Comparison of ENCODE assay signal across 7 cellular contexts in genomic region chr11:65546217-65546958, GRCh38. TPM values are rescaled to one million over a fixed set of nuclear protein-coding genes. Genes with fewer than 3 reads are reported as not detected.
DNase-seq lines count a peak whose midpoint lies in the region; ATAC-seq, FAIRE-seq and TF ChIP-seq lines count a peak whose summit lies in the region.

No MANE protein-coding gene starts in this region.

- 10% methylated on average over 52 of the region's 64 CpGs; no CpG with 5 or more reads in 1 of the 2 experiments for WGBS in H1 (ENCODE audit: extremely low coverage in 1 of 2, insufficient coverage in 1 of 2, insufficient read length in 1 of 2, insufficient replicate concordance in 2 of 2, low coverage in 1 of 2, low lambda C conversion rate in 2 of 2, missing lambda C conversion rate in 1 of 2), 2 experiments
- WGBS in suprapubic skin: 43% methylated on average over 37 of the region's 64 CpGs

- peaks cover 0 to 7% of the 10 kb centered on the region in 2 experiments for H4K20me1 ChIP-seq in H1 (replicated peaks in 1 of 2; ENCODE audit: control insufficient read depth in 1 of 2, insufficient read depth in 2 of 2, low read length in 2 of 2)

- no peak overlapping the region for H2AK5ac ChIP-seq in H1 (ENCODE audit: low read depth, low read length)

- H3K27ac ChIP-seq in H1 (ENCODE audit: low read depth, low read length) (no peak overlapping the region), suprapubic skin (peak overlapping the region; percentile 38)

- no peak overlapping the region for H2BK15ac ChIP-seq in H1 (ENCODE audit: low read length)

- no peak for TF ChIP-seq RAD21 in H1 (IDR thresholded peaks at IDR 0.05 in 1 of 2, conservative IDR thresholded peaks at IDR 0.05 in 1 of 2; ENCODE audit: low read depth in 2 of 2, low read length in 2 of 2)

- H3K36me3 ChIP-seq in H1 (ENCODE audit: control insufficient read depth in 2 of 4, insufficient read depth in 4 of 4, low read length in 3 of 4) (no peaks in the 10 kb centered on the region), suprapubic skin (peaks cover 8% of the 10 kb centered on the region)

- peaks cover 12% of the 10 kb centered on the region for H3K36me3 Mint-ChIP-seq in activated CD4-positive, alpha-beta memory T cell treated with anti-CD3 and anti-CD28 coated beads for 36 hours
- peaks cover 10% of the 10 kb centered on the region for H3K36me3 Mint-ChIP-seq in nephron progenitor cell (ENCODE audit: low read depth)

- no peak overlapping the region; the same call in 1 of the 2 replicates for H3K18ac ChIP-seq in H1 (ENCODE audit: extremely low read depth, low read length)

- TF ChIP-seq CTCF in H1 (IDR thresholded peaks at IDR 0.05; ENCODE audit: control extremely low read depth in 1 of 3, insufficient read depth in 1 of 3, low read depth in 1 of 3, low read length in 3 of 3) (no peak), nephron progenitor cell (IDR thresholded peaks at IDR 0.05) (no peak), suprapubic skin (IDR thresholded peaks at IDR 0.05) (no peak)

- no peaks in the 10 kb centered on the region for H3K9me3 Mint-ChIP-seq in activated CD4-positive, alpha-beta memory T cell treated with anti-CD3 and anti-CD28 coated beads for 36 hours
- H3K9me3 Mint-ChIP-seq in nephron progenitor cell: no peaks in the 10 kb centered on the region

- peak overlapping the region; percentile 88 for H3K27ac Mint-ChIP-seq in activated CD4-positive, alpha-beta memory T cell treated with anti-CD3 and anti-CD28 coated beads for 36 hours
- no peak overlapping the region for H3K27ac Mint-ChIP-seq in nephron progenitor cell

- H3K4me2 ChIP-seq in H1 (ENCODE audit: insufficient read depth in 1 of 2, low read depth in 2 of 2, low read length in 2 of 2): peak overlapping the region; percentile 84 to 93

- H3K9me3 ChIP-seq in H1 (ENCODE audit: insufficient read depth in 2 of 2, low read depth in 1 of 2, low read length in 1 of 2) (no peaks in the 10 kb centered on the region), suprapubic skin (no peaks in the 10 kb centered on the region)

- peak; percentile 45 for TF ChIP-seq POLR2A in GM18951 (IDR thresholded peaks at IDR 0.05; ENCODE audit: extremely low read depth, insufficient read depth, insufficient read length)
- no peak for TF ChIP-seq POLR2A in H1 (IDR thresholded peaks at IDR 0.05; ENCODE audit: control extremely low read depth in 1 of 2, low read depth in 2 of 2, low read length in 2 of 2)
- no peak for TF ChIP-seq POLR2A in suprapubic skin (IDR thresholded peaks at IDR 0.05)

- in situ Hi-C loops in GM18951 (cut with MboI; ENCODE audit: low sequenced_read_pairs, unreplicated experiment): no loop called here

- POLR2A ChIA-PET in activated CD4-positive, alpha-beta memory T cell treated with anti-CD3 and anti-CD28 coated beads for 36 hours (lab: Charles Lee): interaction anchor here (0.6 to 1.0 kb wide), 7 partner anchors 11 to 41 kb away, joined by 3 to 5 read pairs (median 3); partner anchors contain the start of genes EHBP1L1 and ZNRD2
- POLR2A ChIA-PET in H1 (lab: Charles Lee; ENCODE audit: partially characterized antibody): interaction anchor here (0.6 to 1.4 kb wide), 7 partner anchors 11 to 314 kb away, joined by 3 to 5 read pairs (median 4); no protein-coding TSS in a partner anchor

- no peak overlapping the region for H2BK20ac ChIP-seq in H1 (ENCODE audit: low read length)

- no peak for FAIRE-seq in H1 (lab: Jason Lieb, UNC)

- peak; percentile 66 for ATAC-seq in HG03097 (IDR thresholded peaks at IDR 0.05; ENCODE audit: low FRiP score, unreplicated experiment)

- no peaks in the 10 kb centered on the region for H3K79me1 ChIP-seq in H1 (ENCODE audit: low read depth, low read length)

- intact Hi-C loops in activated CD4-positive, alpha-beta memory T cell treated with anti-CD3 and anti-CD28 coated beads for 36 hours (cut with micrococcal nuclease): loop anchor here (1.0 kb wide), 2 partner anchors 11 to 24 kb away; partner anchors contain the start of gene ZNRD2

- no peak overlapping the region; the same call in 1 of the 2 replicates for H4K8ac ChIP-seq in H1 (ENCODE audit: extremely low read depth, insufficient read depth, low read length)

- H3K23ac ChIP-seq in H1 (ENCODE audit: insufficient read length): no peak overlapping the region

- no peak overlapping the region; the same call in 1 of the 2 replicates for H2AFZ ChIP-seq in H1 (ENCODE audit: low read length)

- H3K56ac ChIP-seq in H1 (replicated peaks; ENCODE audit: insufficient read length, low read depth, low read length): no peak overlapping the region

- no peak for TF ChIP-seq EP300 in H1 (IDR thresholded peaks at IDR 0.05; ENCODE audit: borderline replicate concordance in 1 of 2, low read depth in 2 of 2, low read length in 2 of 2)
- no peak for TF ChIP-seq EP300 in suprapubic skin (IDR thresholded peaks at IDR 0.05)

- no peak overlapping the region for H4K91ac ChIP-seq in H1 (replicated peaks; ENCODE audit: insufficient read length, low read length)

- peaks cover 0 to 7% (median 4%) of the 10 kb centered on the region in 4 experiments; a peak in 5 of 7 replicates for H3K4me1 ChIP-seq in H1 (replicated peaks in 1 of 4; ENCODE audit: control insufficient read depth in 3 of 4, insufficient read depth in 4 of 4, low read length in 3 of 4)
- peaks cover 24% of the 10 kb centered on the region for H3K4me1 ChIP-seq in suprapubic skin

- no peak overlapping the region for H2BK5ac ChIP-seq in H1 (ENCODE audit: low read depth, low read length)

- no peak overlapping the region; a peak in 1 of 7 replicates for H3K9ac ChIP-seq in H1 (replicated peaks in 1 of 4; ENCODE audit: extremely low read depth in 1 of 4, low read depth in 3 of 4, low read length in 3 of 4)

- H2BK12ac ChIP-seq in H1 (ENCODE audit: low read depth, low read length): no peak overlapping the region

- no peak overlapping the region for H3K14ac ChIP-seq in H1 (ENCODE audit: insufficient read length)

- H3K27me3 ChIP-seq in H1 (replicated peaks in 1 of 4; ENCODE audit: control insufficient read depth in 3 of 4, extremely low read depth in 1 of 4, insufficient read depth in 3 of 4, low read length in 3 of 4) (peaks cover 4 to 46% (median 35%) of the 10 kb centered on the region in 4 experiments), suprapubic skin (no peaks in the 10 kb centered on the region)

- H3K23me2 ChIP-seq in H1 (ENCODE audit: low read depth, low read length): peaks cover 7% of the 10 kb centered on the region; the same call in 1 of the 2 replicates

- no peak overlapping the region for H2BK120ac ChIP-seq in H1 (replicated peaks; ENCODE audit: low read depth, low read length)

- peak overlapping the region; percentile 77 for H3K4me3 Mint-ChIP-seq in activated CD4-positive, alpha-beta memory T cell treated with anti-CD3 and anti-CD28 coated beads for 36 hours
- peak overlapping the region; percentile 67 for H3K4me3 Mint-ChIP-seq in nephron progenitor cell

- DNase-seq in NCI-H345 treated with DMSO at 0.1 percent for 48 hours (lab: John Stamatoyannopoulos, UW; ENCODE audit: unreplicated experiment): peak; percentile 78
- DNase-seq in activated CD4-positive, alpha-beta memory T cell treated with anti-CD3 and anti-CD28 coated beads for 36 hours: peak; percentile 99
- peak in 1 of 2 experiments; percentile 100 for DNase-seq in H1 (ENCODE audit: low read depth in 1 of 2, low spot score in 2 of 2)
- DNase-seq in nephron progenitor cell: peak; percentile 99
- DNase-seq in suprapubic skin (ENCODE audit: low spot score in 2 of 2): peak; percentile 92 to 94

- H3K4ac ChIP-seq in H1 (replicated peaks; ENCODE audit: insufficient read length, low read depth, low read length): no peak overlapping the region

- no peaks in the 10 kb centered on the region for H3K27me3 Mint-ChIP-seq in activated CD4-positive, alpha-beta memory T cell treated with anti-CD3 and anti-CD28 coated beads for 36 hours
- H3K27me3 Mint-ChIP-seq in nephron progenitor cell (ENCODE audit: low read depth, poor library complexity): peaks cover 83% of the 10 kb centered on the region

- H3K79me2 ChIP-seq in H1 (ENCODE audit: control insufficient read depth in 1 of 2, insufficient read depth in 2 of 2, low read length in 2 of 2): no peaks in the 10 kb centered on the region

- no peak overlapping the region for H4K5ac ChIP-seq in H1 (ENCODE audit: insufficient read length, low read depth, low read length)

- peak overlapping the region; percentile 28 to 68 (median 50) for H3K4me3 ChIP-seq in H1 (ENCODE audit: extremely low read depth in 1 of 4, insufficient read depth in 2 of 4, low read depth in 3 of 4, low read length in 4 of 4)
- peak overlapping the region; percentile 48 for H3K4me3 ChIP-seq in suprapubic skin

- H3K4me1 Mint-ChIP-seq in activated CD4-positive, alpha-beta memory T cell treated with anti-CD3 and anti-CD28 coated beads for 36 hours (ENCODE audit: low read depth): peaks cover 47% of the 10 kb centered on the region
- H3K4me1 Mint-ChIP-seq in nephron progenitor cell: peaks cover 69% of the 10 kb centered on the region

- CTCF ChIA-PET in activated CD4-positive, alpha-beta memory T cell treated with anti-CD3 and anti-CD28 coated beads for 36 hours (lab: Charles Lee): interaction anchor here (1.0 to 10.8 kb wide), 5 partner anchors 9 to 42 kb away, joined by 3 to 176 read pairs (median 5); partner anchors contain the start of genes EHBP1L1, FAM89B and ZNRD2
- CTCF ChIA-PET in H1 (lab: Charles Lee; ENCODE audit: partially characterized antibody): interaction anchor here (0.6 to 10.5 kb wide), 14 partner anchors 8 to 231 kb away, joined by 3 to 284 read pairs (median 4); partner anchors contain the start of genes FAM89B, LTBP3 and ZNRD2

RNA-seq across cellular contexts. Expression of gene LTBP3, which starts 11.8 kb away (rescaled TPM):
- 10 to 100 TPM; 60.7 to 63.3 TPM for total RNA-seq in activated CD4-positive, alpha-beta memory T cell treated with anti-CD3 and anti-CD28 coated beads for 36 hours
- 12.8 and 15.3 TPM in 2 replicates for total RNA-seq in H1 (2021; fragmentation: NEBNext Ultra II Directional; extraction: Animal tissue kit (Norgen Biotek cat#: 25700))
- polyA plus RNA-seq in H1 (2011; rRNA removed): 17.8 and 25.2 TPM in 2 replicates
- polyA plus RNA-seq in H1 (2011; cell fraction: cytosol; rRNA removed): 16.0 TPM
- polyA plus RNA-seq in H1 (2011; cell fraction: nucleus; rRNA removed): 71.4 TPM
- polyA plus RNA-seq in H1 (2012, experiment 1 of 2): 7.7 to 16.8 TPM (median 14.8 TPM) in 4 replicates
- polyA plus RNA-seq in H1 (2012, experiment 2 of 2): 7.9 TPM
- polyA plus RNA-seq in H1 (2013, experiment 1 of 2): 19.0 TPM
- polyA plus RNA-seq in H1 (2013, experiment 2 of 2): 16.9 TPM
- 2.7 and 4.8 TPM in 2 replicates for polyA minus RNA-seq in H1 (2011; rRNA and poly(A)+ RNA removed)
- 10.1 TPM for polyA minus RNA-seq in H1 (2011; cell fraction: cytosol; rRNA and poly(A)+ RNA removed)
- polyA minus RNA-seq in H1 (2011; cell fraction: nucleus; rRNA and poly(A)+ RNA removed): 15.4 TPM
- total RNA-seq in suprapubic skin: 10 to 100 TPM; 65.1 to 86.7 (median 71.0) TPM

RNA-seq across cellular contexts. Expression of gene SCYL1, which starts 21.5 kb away (rescaled TPM):
- total RNA-seq in activated CD4-positive, alpha-beta memory T cell treated with anti-CD3 and anti-CD28 coated beads for 36 hours: 10 to 100 TPM; 67.8 to 69.8 TPM
- 59.4 and 59.8 TPM in 2 replicates for total RNA-seq in H1 (2021; fragmentation: NEBNext Ultra II Directional; extraction: Animal tissue kit (Norgen Biotek cat#: 25700))
- polyA plus RNA-seq in H1 (2011; rRNA removed): 77.7 and 111 TPM in 2 replicates
- polyA plus RNA-seq in H1 (2011; cell fraction: cytosol; rRNA removed): 81.5 TPM
- polyA plus RNA-seq in H1 (2011; cell fraction: nucleus; rRNA removed): 125 TPM
- polyA plus RNA-seq in H1 (2012, experiment 1 of 2): 25.2 to 54.4 TPM (median 48.4 TPM) in 4 replicates
- polyA plus RNA-seq in H1 (2012, experiment 2 of 2): 47.9 TPM
- polyA plus RNA-seq in H1 (2013, experiment 1 of 2): 44.5 TPM
- polyA plus RNA-seq in H1 (2013, experiment 2 of 2): 50.1 TPM
- polyA minus RNA-seq in H1 (2011; rRNA and poly(A)+ RNA removed): 40.4 and 48.7 TPM in 2 replicates
- 40.9 TPM for polyA minus RNA-seq in H1 (2011; cell fraction: cytosol; rRNA and poly(A)+ RNA removed)
- 32.2 TPM for polyA minus RNA-seq in H1 (2011; cell fraction: nucleus; rRNA and poly(A)+ RNA removed)
- total RNA-seq in suprapubic skin: 10 to 100 TPM; 63.2 to 83.6 (median 78.4) TPM

RNA-seq across cellular contexts. Expression of gene ZNRD2, which starts 23.9 kb away (rescaled TPM):
- 10 to 100 TPM; 48.1 to 51.1 TPM for total RNA-seq in activated CD4-positive, alpha-beta memory T cell treated with anti-CD3 and anti-CD28 coated beads for 36 hours
- 53.4 and 56.1 TPM in 2 replicates for total RNA-seq in H1 (2021; fragmentation: NEBNext Ultra II Directional; extraction: Animal tissue kit (Norgen Biotek cat#: 25700))
- 125 and 148 TPM in 2 replicates for polyA plus RNA-seq in H1 (2011; rRNA removed)
- 91.1 TPM for polyA plus RNA-seq in H1 (2011; cell fraction: cytosol; rRNA removed)
- 91.2 TPM for polyA plus RNA-seq in H1 (2011; cell fraction: nucleus; rRNA removed)
- polyA plus RNA-seq in H1 (2012, experiment 1 of 2): 84.9 to 91.1 TPM (median 88.1 TPM) in 4 replicates
- 128 TPM for polyA plus RNA-seq in H1 (2012, experiment 2 of 2)
- 85.3 TPM for polyA plus RNA-seq in H1 (2013, experiment 1 of 2)
- polyA plus RNA-seq in H1 (2013, experiment 2 of 2): 89.8 TPM
- 11.7 and 17.5 TPM in 2 replicates for polyA minus RNA-seq in H1 (2011; rRNA and poly(A)+ RNA removed)
- 25.8 TPM for polyA minus RNA-seq in H1 (2011; cell fraction: cytosol; rRNA and poly(A)+ RNA removed)
- polyA minus RNA-seq in H1 (2011; cell fraction: nucleus; rRNA and poly(A)+ RNA removed): 52.9 TPM
- total RNA-seq in suprapubic skin: 10 to 100 TPM; 60.9 to 97.4 (median 77.9) TPM

RNA-seq across cellular contexts. Expression of gene FAM89B, which starts 25.9 kb away (rescaled TPM):
- 10 to 100 TPM; 25.3 to 28.3 TPM for total RNA-seq in activated CD4-positive, alpha-beta memory T cell treated with anti-CD3 and anti-CD28 coated beads for 36 hours
- 15.8 and 17.6 TPM in 2 replicates for total RNA-seq in H1 (2021; fragmentation: NEBNext Ultra II Directional; extraction: Animal tissue kit (Norgen Biotek cat#: 25700))
- polyA plus RNA-seq in H1 (2011; rRNA removed): 32.4 and 39.2 TPM in 2 replicates
- polyA plus RNA-seq in H1 (2011; cell fraction: cytosol; rRNA removed): 21.2 TPM
- 30.1 TPM for polyA plus RNA-seq in H1 (2011; cell fraction: nucleus; rRNA removed)
- polyA plus RNA-seq in H1 (2012, experiment 1 of 2): 11.0 to 14.3 TPM (median 11.7 TPM) in 4 replicates
- polyA plus RNA-seq in H1 (2012, experiment 2 of 2): 14.5 TPM
- polyA plus RNA-seq in H1 (2013, experiment 1 of 2): 16.9 TPM
- 17.1 TPM for polyA plus RNA-seq in H1 (2013, experiment 2 of 2)
- polyA minus RNA-seq in H1 (2011; rRNA and poly(A)+ RNA removed): 5.8 and 6.0 TPM in 2 replicates
- 6.2 TPM for polyA minus RNA-seq in H1 (2011; cell fraction: cytosol; rRNA and poly(A)+ RNA removed)
- polyA minus RNA-seq in H1 (2011; cell fraction: nucleus; rRNA and poly(A)+ RNA removed): 17.7 TPM
- 100 to 1,000 TPM in 1 of 4 donors, 10 to 100 TPM in 3; 45.2 to 103 (median 72.0) TPM for total RNA-seq in suprapubic skin

RNA-seq across cellular contexts. Expression of gene EHBP1L1, which starts 29.5 kb away (rescaled TPM):
- total RNA-seq in activated CD4-positive, alpha-beta memory T cell treated with anti-CD3 and anti-CD28 coated beads for 36 hours: 100 to 1,000 TPM; 137 to 141 TPM
- 6.6 and 7.9 TPM in 2 replicates for total RNA-seq in H1 (2021; fragmentation: NEBNext Ultra II Directional; extraction: Animal tissue kit (Norgen Biotek cat#: 25700))
- polyA plus RNA-seq in H1 (2011; rRNA removed): 4.3 and 6.2 TPM in 2 replicates
- polyA plus RNA-seq in H1 (2011; cell fraction: cytosol; rRNA removed): 7.3 TPM
- 21.8 TPM for polyA plus RNA-seq in H1 (2011; cell fraction: nucleus; rRNA removed)
- 4.6 to 6.7 TPM (median 5.1 TPM) in 4 replicates for polyA plus RNA-seq in H1 (2012, experiment 1 of 2)
- 1.2 TPM for polyA plus RNA-seq in H1 (2012, experiment 2 of 2)
- 6.2 TPM for polyA plus RNA-seq in H1 (2013, experiment 1 of 2)
- polyA plus RNA-seq in H1 (2013, experiment 2 of 2): 5.6 TPM
- polyA minus RNA-seq in H1 (2011; rRNA and poly(A)+ RNA removed): 1.8 and 1.9 TPM in 2 replicates
- polyA minus RNA-seq in H1 (2011; cell fraction: cytosol; rRNA and poly(A)+ RNA removed): 3.4 TPM
- 3.8 TPM for polyA minus RNA-seq in H1 (2011; cell fraction: nucleus; rRNA and poly(A)+ RNA removed)
- 100 to 1,000 TPM in 1 of 4 donors, 10 to 100 TPM in 3; 40.3 to 150 (median 56.2) TPM for total RNA-seq in suprapubic skin
